9 cellular contexts compared by ENCODE assay signal in the genomic region with DNA sequence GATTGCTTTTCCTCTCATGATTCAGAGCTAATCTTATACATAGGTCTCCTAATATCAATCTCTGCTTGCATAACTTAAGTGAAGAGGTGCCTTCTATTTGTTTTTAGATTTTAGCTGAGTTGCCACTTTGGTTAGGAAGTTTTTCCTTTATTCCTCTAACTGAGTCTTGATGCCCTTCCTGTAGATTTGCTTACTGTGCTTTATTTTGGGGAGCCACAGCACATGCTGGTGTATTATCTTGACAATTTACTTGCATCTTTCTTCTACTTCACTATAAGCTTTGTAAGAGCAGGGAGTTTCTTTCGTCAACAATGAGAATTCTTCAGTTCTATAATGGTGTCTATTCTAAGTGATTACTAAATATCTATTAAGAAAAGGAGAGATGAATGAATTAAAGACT. TPM values are rescaled to one million over a fixed set of nuclear protein-coding genes. Genes with fewer than 3 reads are reported as not detected.
"Had no signal": no experiment of that assay in that cellular context is flagged by ENCODE, and none has a peak within 500 bp of the region (broad histone marks: within the 10 kb centered on the region; RNA-seq: fewer than 3 reads in every experiment).

No MANE protein-coding gene starts in this region.

- H3K4me2 ChIP-seq: KMS-11 had no signal

- H3K4me3 ChIP-seq: K562 had no signal

- H3K27ac Mint-ChIP-seq: IgD-negative memory B cell had no signal

- H3K27ac ChIP-seq: HL-60, KMS-11 had no signal

- FAIRE-seq: HTR-8/SVneo, K562 had no signal

- H3K27me3 Mint-ChIP-seq: IgD-negative memory B cell had no signal

- ATAC-seq: K562 had no signal

- H3K9ac ChIP-seq: KMS-11 had no signal

- DNase-seq: IMR-90, KBM-7, KG1 had no signal

- H3K4me3 Mint-ChIP-seq: IgD-negative memory B cell had no signal

- H3K4me1 Mint-ChIP-seq: IgD-negative memory B cell had no signal

- H3K36me3 Mint-ChIP-seq: IgD-negative memory B cell had no signal

RNA-seq across cellular contexts. Expression of a gene that starts 54.9 kb away (rescaled TPM):
- total RNA-seq: HT-29, IMR-90, K562 had no signal
- polyA plus RNA-seq: IgD-negative memory B cell, IMR-90, K562 had no signal
